Comparison of ENCODE assay signal across 13 cellular contexts in genomic region chr6:64932486-64932885, GRCh38.
A peak's percentile ranks its signal among the peaks of the same experiment; 100 is the strongest.
DNase-seq lines count a peak whose midpoint lies in the region; ATAC-seq and TF ChIP-seq lines count a peak whose summit lies in the region.
"Had no signal": no experiment of that assay in that cellular context is flagged by ENCODE, and none has a peak within 500 bp of the region (broad histone marks: within the 10 kb centered on the region; RNA-seq: fewer than 3 reads in every experiment).

No MANE protein-coding gene starts in this region.

- H3K56ac ChIP-seq in mesendoderm (ENCODE audit: low read length), result no peak overlapping the region

- H4K8ac ChIP-seq in mesendoderm (ENCODE audit: low read depth, low read length), result no peak overlapping the region

- H2BK120ac ChIP-seq in mesendoderm (ENCODE audit: low read depth, low read length), result no peak overlapping the region

- H3K4me3 ChIP-seq in RWPE2 (ENCODE audit: severe bottlenecking) (no peak overlapping the region), epithelial cell of esophagus (ENCODE audit: low read length) (no peak overlapping the region), mesendoderm (ENCODE audit: low read length) (no peak overlapping the region)
- H3K4me3 ChIP-seq: PC-9 had no signal

- no peak overlapping the region for H3K9ac ChIP-seq in mesendoderm (ENCODE audit: low read length)

- peak; percentile 21 for DNase-seq in DMS 273 treated with DMSO at 0.1 percent for 48 hours (lab: John Stamatoyannopoulos, UW)
- DNase-seq in RWPE2 (ENCODE audit: low spot score), result no peak
- DNase-seq in epithelial cell of esophagus (ENCODE audit: low read depth), result peak; percentile 34
- no peak for DNase-seq in mesendoderm
- DNase-seq in NCI-H1694 (lab: John Stamatoyannopoulos, UW), result no peak
- DNase-seq in cerebellar cortex (ENCODE audit: low spot score), result no peak
- DNase-seq in HuH-7 (ENCODE audit: low spot score), result no peak
- DNase-seq: H7, NCI-H1048, NCI-H146, PC-9 had no signal

- no peak overlapping the region for H3K18ac ChIP-seq in mesendoderm (ENCODE audit: low read length)

- H3K4me1 ChIP-seq in RWPE2 (ENCODE audit: insufficient read depth, poor library complexity, severe bottlenecking) (no peaks in the 10 kb centered on the region), mesendoderm (ENCODE audit: control insufficient read depth, low read depth, low read length) (no peaks in the 10 kb centered on the region)

- H3K4ac ChIP-seq in mesendoderm (ENCODE audit: low read depth, low read length), result no peak overlapping the region

- no peak overlapping the region for H3K23ac ChIP-seq in mesendoderm (ENCODE audit: low read length)

- no peaks in the 10 kb centered on the region for H3K79me2 ChIP-seq in mesendoderm (ENCODE audit: control insufficient read depth, insufficient read depth, low read length)

- TF ChIP-seq CTCF in RWPE2 (IDR thresholded peaks at IDR 0.05; ENCODE audit: poor library complexity, severe bottlenecking), result no peak
- TF ChIP-seq CTCF in epithelial cell of esophagus (IDR thresholded peaks at IDR 0.05; ENCODE audit: insufficient read depth, low read depth, low read length, missing control alignments), result no peak

- H3K4me2 ChIP-seq in mesendoderm (ENCODE audit: low read length), result no peak overlapping the region
- H3K4me2 ChIP-seq: PC-9 had no signal

- H3K27ac ChIP-seq in RWPE2 (ENCODE audit: poor library complexity, severe bottlenecking) (no peak overlapping the region), mesendoderm (ENCODE audit: low read depth, low read length) (no peak overlapping the region)
- H3K27ac ChIP-seq: C4-2B, PC-9 had no signal

- no peaks in the 10 kb centered on the region for H3K36me3 ChIP-seq in RWPE2 (ENCODE audit: low read depth)
- H3K36me3 ChIP-seq in mesendoderm (ENCODE audit: control insufficient read depth, insufficient read depth, low read length), result no peaks in the 10 kb centered on the region

- H3K27me3 ChIP-seq in RWPE2 (ENCODE audit: insufficient read depth, poor library complexity, severe bottlenecking), result no peaks in the 10 kb centered on the region
- H3K27me3 ChIP-seq in mesendoderm (ENCODE audit: insufficient read depth, low read length, poor library complexity), result no peaks in the 10 kb centered on the region

- H2BK5ac ChIP-seq in mesendoderm (ENCODE audit: low read length), result no peak overlapping the region

- no peaks in the 10 kb centered on the region for H3K79me1 ChIP-seq in mesendoderm (ENCODE audit: low read length)

- peak overlapping the region; percentile 19 for H2BK15ac ChIP-seq in mesendoderm (replicated peaks; ENCODE audit: low read depth)

- no peak overlapping the region for H2AK5ac ChIP-seq in mesendoderm (ENCODE audit: low read length)

- no CpG with 5 or more reads among the region's 1 CpG for WGBS in mesendoderm (ENCODE audit: extremely low coverage, insufficient coverage, low lambda C conversion rate)

- H4K5ac ChIP-seq in mesendoderm (ENCODE audit: low read length), result no peak overlapping the region

- ATAC-seq in RWPE2 (ENCODE audit: low read depth) (peak; percentile 58; the same call in 1 of the 3 replicates), HG03097 (IDR thresholded peaks at IDR 0.05; ENCODE audit: low FRiP score, unreplicated experiment) (no peak)

- no peaks in the 10 kb centered on the region for H3K9me3 ChIP-seq in RWPE2 (ENCODE audit: severe bottlenecking)

Comparison
In these comparisons a context has a peak if more than half of its experiments do, and no peak if none do; other contexts are left out.
1. DNase-seq: peak in DMS 273 treated with DMSO at 0.1 percent for 48 hours (single experiment) and epithelial cell of esophagus (single experiment); none in RWPE2 (single experiment), mesendoderm (single experiment), NCI-H1694 (single experiment), cerebellar cortex (single experiment) and HuH-7 (single experiment).